In the genomic region with DNA sequence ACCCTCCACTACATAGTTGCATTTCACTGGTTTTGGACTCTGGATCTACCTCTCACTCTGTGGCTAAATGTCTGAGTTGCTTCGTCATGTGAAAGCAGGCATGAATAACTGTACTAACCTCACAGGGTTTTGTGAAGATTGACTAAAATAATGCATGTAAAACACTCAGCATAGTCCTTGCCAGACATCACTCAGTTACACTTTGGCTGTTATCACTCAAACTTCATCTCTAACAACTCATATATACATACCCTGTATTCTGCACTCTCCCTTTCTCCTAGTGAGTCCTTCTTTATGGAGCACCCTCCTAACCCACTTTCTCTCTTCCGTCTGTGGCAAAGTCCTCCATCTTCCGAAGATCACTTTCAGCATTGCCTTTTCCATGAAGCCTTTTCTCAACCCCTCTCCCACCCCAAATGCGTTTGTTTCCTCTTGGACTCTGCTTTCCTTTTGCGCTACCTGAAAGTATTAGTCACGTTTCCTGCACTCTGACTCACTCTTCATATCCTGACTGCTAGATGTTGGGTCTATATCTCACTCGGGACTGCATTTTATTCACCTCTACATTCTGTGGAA, we compare ENCODE assay signal across 9 cellular contexts.
DNase-seq lines count a peak whose midpoint lies in the region; ATAC-seq and TF ChIP-seq lines count a peak whose summit lies in the region.
"Had no signal": no experiment of that assay in that cellular context is flagged by ENCODE, and none has a peak within 500 bp of the region (broad histone marks: within the 10 kb centered on the region; RNA-seq: fewer than 3 reads in every experiment).

No MANE protein-coding gene starts in this region.

- no peaks in the 10 kb centered on the region for H3K36me3 ChIP-seq in gastrocnemius medialis

- peaks cover 31 to 32% of the 10 kb centered on the region in 2 donors for H3K4me1 ChIP-seq in gastrocnemius medialis

- DNase-seq in stimulated activated CD4-positive, alpha-beta T cell treated with anti-CD3 and anti-CD28 coated beads, Interleukin-12 subunit alpha, Interleukin-12 subunit beta, amount 100 ng/mL, for 4 hours = peak; percentile 11
- DNase-seq in stimulated activated CD4-positive, alpha-beta T cell treated with anti-CD3 and anti-CD28 coated beads, Interleukin-2, amount 100 ng/mL, for 48 hours = no peak
- peak; percentile 28 for DNase-seq in activated T-cell treated with anti-CD3 and anti-CD28 coated beads for 4 hours
- peak; percentile 30 for DNase-seq in non-pigmented ciliary epithelial cell (ENCODE audit: low read depth)
- no peak for DNase-seq in hippocampal formation (lab: John Stamatoyannopoulos, UW)
- DNase-seq in gastrocnemius medialis = no peak
- DNase-seq in GM10266 (ENCODE audit: extremely low spot score) = no peak

- no peaks in the 10 kb centered on the region for H3K9me3 ChIP-seq in gastrocnemius medialis

- no peak for TF ChIP-seq POLR2A in gastrocnemius medialis (IDR thresholded peaks at IDR 0.05)

- H3K4me3 ChIP-seq in gastrocnemius medialis = no peak overlapping the region
- H3K4me3 ChIP-seq: skin epidermis had no signal

- intact Hi-C loops in gastrocnemius medialis (cut with DNase I; ENCODE audit: low total_unique reads) = no loop called here

- peak; percentile 42 for ATAC-seq in HG03139 (IDR thresholded peaks at IDR 0.05; ENCODE audit: unreplicated experiment)
- ATAC-seq in gastrocnemius medialis = no peak

- in situ Hi-C loops in gastrocnemius medialis (cut with MboI; ENCODE audit: low sequenced_read_pairs in 4 of 4) = no loop called here

- no peak overlapping the region for H3K27ac ChIP-seq in gastrocnemius medialis

- TF ChIP-seq CTCF in gastrocnemius medialis (IDR thresholded peaks at IDR 0.05 in 4 of 5, conservative IDR thresholded peaks at IDR 0.05 in 1 of 5) (no peak), GM10266 (IDR thresholded peaks at IDR 0.05; ENCODE audit: control insufficient read depth, insufficient read depth, low read depth, missing control alignments) (no peak)

- no peaks in the 10 kb centered on the region for H3K27me3 ChIP-seq in gastrocnemius medialis

Comparison
In these comparisons a context has a peak if more than half of its experiments do, and no peak if none do; other contexts are left out.
1. DNase-seq: peak in stimulated activated CD4-positive, alpha-beta T cell treated with anti-CD3 and anti-CD28 coated beads, Interleukin-12 subunit alpha, Interleukin-12 subunit beta, amount 100 ng/mL, for 4 hours (single experiment), activated T-cell treated with anti-CD3 and anti-CD28 coated beads for 4 hours (single experiment) and non-pigmented ciliary epithelial cell (single experiment); none in stimulated activated CD4-positive, alpha-beta T cell treated with anti-CD3 and anti-CD28 coated beads, Interleukin-2, amount 100 ng/mL, for 48 hours (0 of 2), hippocampal formation (0 of 2), gastrocnemius medialis (0 of 2) and GM10266 (single experiment).